27 cellular contexts compared by ENCODE assay signal in the genomic region with DNA sequence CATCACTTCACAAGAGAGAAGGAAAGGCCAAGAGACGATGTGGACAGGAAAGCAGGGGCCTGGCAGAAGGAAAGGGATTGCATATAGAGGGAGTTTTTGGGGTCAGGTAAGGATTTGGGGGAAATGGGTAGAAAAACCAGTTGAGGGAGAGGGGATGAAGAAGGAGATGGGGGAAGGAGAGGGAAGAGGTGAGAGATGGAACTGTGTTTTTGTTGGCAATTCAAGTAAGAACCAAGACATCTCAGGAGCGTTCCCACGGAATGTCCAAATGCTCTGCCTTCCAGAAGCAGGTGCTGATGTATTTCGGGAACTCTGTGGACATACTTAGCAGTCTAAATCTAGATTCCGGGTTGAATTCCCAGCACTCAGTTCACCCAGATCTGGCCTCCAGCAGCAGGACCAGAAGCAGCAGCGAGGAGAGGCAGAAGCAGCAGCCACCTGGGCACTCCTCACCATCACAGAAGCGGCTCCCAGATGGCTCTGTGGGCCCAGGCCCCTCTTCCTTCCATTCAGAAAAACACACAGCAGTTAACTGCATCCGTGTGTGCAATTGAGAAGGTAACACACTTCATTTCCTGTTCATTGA.
"Had no signal": no experiment of that assay in that cellular context is flagged by ENCODE, and none has a peak within 500 bp of the region (broad histone marks: within the 10 kb centered on the region; RNA-seq: fewer than 3 reads in every experiment).

No MANE protein-coding gene starts in this region.

- H3K36me3 ChIP-seq: ascending aorta, gastroesophageal sphincter, prostate gland, uterus had no signal

- H3K27me3 ChIP-seq: ascending aorta, gastroesophageal sphincter, hepatocyte, uterus had no signal

- H3K4me3 ChIP-seq: ascending aorta, gastroesophageal sphincter, hepatocyte, prostate gland, uterus had no signal

- DNase-seq: activated CD4-positive, alpha-beta memory T cell treated with anti-CD3 and anti-CD28 coated beads, Interleukin-2, amount 10 ng/mL, durations not matched to agents 7 days and 5 days; activated CD4-positive, alpha-beta T cell treated with anti-CD3 and anti-CD28 coated beads for 1 hour; activated CD4-positive, alpha-beta T cell treated with anti-CD3 and anti-CD28 coated beads, Interleukin-2, amount 10 ng/mL, durations not matched to agents 7 days and 5 days; activated CD8-positive, alpha-beta memory T cell treated with anti-CD3 and anti-CD28 coated beads, Interleukin-2, amount 50 U/mL, for 48 hours; activated gamma-delta T cell; activated naive CD4-positive, alpha-beta T cell treated with anti-CD3 and anti-CD28 coated beads, Interleukin-2, amount 10 ng/mL, durations not matched to agents 7 days and 5 days; activated naive CD8-positive, alpha-beta T cell treated with anti-CD3 and anti-CD28 coated beads, Interleukin-2, amount 10 ng/mL, durations not matched to agents 7 days and 5 days; activated T-cell treated with anti-CD3 and anti-CD28 coated beads, Interleukin-2, amount 50 U/mL, for 24 hours; caudate nucleus; cortex of kidney; effector memory CD8-positive, alpha-beta T cell; erythroblast; kidney; left colon; midbrain; retina; stimulated activated CD4-positive, alpha-beta T cell treated with anti-CD3 and anti-CD28 coated beads, Interleukin-15, amount 100 ng/mL, for 24 hours; stimulated activated CD4-positive, alpha-beta T cell treated with anti-CD3 and anti-CD28 coated beads, Interleukin-2, amount 100 ng/mL, for 24 hours; stimulated activated naive CD4-positive, alpha-beta T cell treated with Interleukin-2 at 50 U/mL for 16 hours; T-helper 2 cell; uterus had no signal

- H3K27ac ChIP-seq: ascending aorta, gastroesophageal sphincter, hepatocyte, prostate gland, uterus had no signal

- ATAC-seq: effector memory CD8-positive, alpha-beta T cell; gastroesophageal sphincter; left colon; natural killer cell treated with Interleukin-12 subunit alpha and Interleukin-12 subunit beta and Interleukin-15 and Interleukin-18, amount 100 ng/mL, for 72 hours; WTC11 had no signal
